ENCODE assay signal across 1 cellular context in genomic region chr22:20916916-20917810, GRCh38.
TF ChIP-seq lines count a peak whose summit lies in the region.

TSS of gene CRKL (plus strand) at chr22:20917407. CDS start at chr22:20917935, 528 bp downstream.

TF ChIP-seq in HepG2, 621 proteins besides CTCF, POLR2A, EP300 and RAD21 (continued from another document and continues in another):
- TF ChIP-seq GPBP1L1 (CRISPR knock-in tag; IDR thresholded peaks at IDR 0.05) = no peak
- peak; percentile 36 for TF ChIP-seq CREM (IDR thresholded peaks at IDR 0.05)
- TF ChIP-seq CREM (CRISPR knock-in tag; IDR thresholded peaks at IDR 0.05) = no peak
- TF ChIP-seq ATF7-NPFF (CRISPR knock-in tag; IDR thresholded peaks at IDR 0.05; ENCODE audit: low read depth) = peak; percentile 18; the same call in 1 of the 2 replicates
- TF ChIP-seq ZNF512B (CRISPR knock-in tag; IDR thresholded peaks at IDR 0.05; ENCODE audit: borderline replicate concordance) = no peak
- TF ChIP-seq PBX2 (CRISPR knock-in tag; IDR thresholded peaks at IDR 0.05) = no peak
- peak; percentile 85 for TF ChIP-seq FOSL2 (CRISPR knock-in tag; IDR thresholded peaks at IDR 0.05)
- TF ChIP-seq ZNF33A (CRISPR knock-in tag; IDR thresholded peaks at IDR 0.05; ENCODE audit: borderline replicate concordance) = 0 out of 2 replicates have a peak, but pooled peaks have one; percentile 55
- peak; percentile 56 for TF ChIP-seq STAG1 (CRISPR knock-in tag; IDR thresholded peaks at IDR 0.05)
- no peak for TF ChIP-seq RFX1 (IDR thresholded peaks at IDR 0.05)
- TF ChIP-seq GATA4 (IDR thresholded peaks at IDR 0.05; ENCODE audit: borderline replicate concordance, low read depth) = no peak
- peak; percentile 83 for TF ChIP-seq SOX5 (CRISPR knock-in tag; IDR thresholded peaks at IDR 0.05; ENCODE audit: borderline replicate concordance)
- no peak for TF ChIP-seq ZNF296 (CRISPR knock-in tag; conservative IDR thresholded peaks at IDR 0.05)
- TF ChIP-seq CSRNP1 (CRISPR knock-in tag; IDR thresholded peaks at IDR 0.05) = no peak
- 0 out of 2 replicates have a peak, but pooled peaks have one; percentile 59 for TF ChIP-seq ZFP1 (CRISPR knock-in tag; IDR thresholded peaks at IDR 0.05)
- TF ChIP-seq ZNF724P (CRISPR knock-in tag; IDR thresholded peaks at IDR 0.05; ENCODE audit: borderline replicate concordance) = no peak; the same call in 1 of the 2 replicates
- no peak for TF ChIP-seq U2AF2 (IDR thresholded peaks at IDR 0.05; ENCODE audit: low read depth, low read length)
- TF ChIP-seq ZNF619 (CRISPR knock-in tag; IDR thresholded peaks at IDR 0.05) = 0 out of 2 replicates have a peak, but pooled peaks have one; percentile 60
- peak; percentile 71 for TF ChIP-seq ZNF768 (CRISPR knock-in tag; IDR thresholded peaks at IDR 0.05)
- peak; percentile 91 for TF ChIP-seq NR2F6 (IDR thresholded peaks at IDR 0.05)
- TF ChIP-seq NR2F6 (CRISPR knock-in tag; IDR thresholded peaks at IDR 0.05) = peak; percentile 94
- TF ChIP-seq MLLT10 (CRISPR knock-in tag; IDR thresholded peaks at IDR 0.05) = no peak
- peak; percentile 96 for TF ChIP-seq HNF1B (CRISPR knock-in tag; IDR thresholded peaks at IDR 0.05)
- TF ChIP-seq CAMTA2 (CRISPR knock-in tag; IDR thresholded peaks at IDR 0.05; ENCODE audit: borderline replicate concordance) = no peak
- no peak for TF ChIP-seq IRF1 (CRISPR knock-in tag; IDR thresholded peaks at IDR 0.05; ENCODE audit: low read depth)
- TF ChIP-seq ZSCAN9 (CRISPR knock-in tag; IDR thresholded peaks at IDR 0.05; ENCODE audit: borderline replicate concordance) = 0 out of 2 replicates have a peak, but pooled peaks have one; percentile 66
- TF ChIP-seq DMTF1 (CRISPR knock-in tag; IDR thresholded peaks at IDR 0.05) = no peak
- peak; percentile 79; the same call in 1 of the 2 replicates for TF ChIP-seq HINFP (CRISPR knock-in tag; IDR thresholded peaks at IDR 0.05; ENCODE audit: low read depth)
- no peak for TF ChIP-seq ADNP (CRISPR knock-in tag; IDR thresholded peaks at IDR 0.05)
- TF ChIP-seq ATF3 (CRISPR knock-in tag; IDR thresholded peaks at IDR 0.05) = peak; percentile 14; the same call in 1 of the 2 replicates
- peak; percentile 65 for TF ChIP-seq BCL6 (CRISPR knock-in tag; IDR thresholded peaks at IDR 0.05)
- no peak for TF ChIP-seq SP1 (IDR thresholded peaks at IDR 0.05)
- TF ChIP-seq SP1 (CRISPR knock-in tag; IDR thresholded peaks at IDR 0.05) = peak; percentile 45; the same call in 1 of the 2 replicates
- peak; percentile 79 for TF ChIP-seq ZSCAN31 (CRISPR knock-in tag; IDR thresholded peaks at IDR 0.05; ENCODE audit: low read depth)
- TF ChIP-seq RFX5 (IDR thresholded peaks at IDR 0.05; ENCODE audit: low read depth, low read length) = peak; percentile 83
- TF ChIP-seq ZNF614 (CRISPR knock-in tag; IDR thresholded peaks at IDR 0.05; ENCODE audit: borderline replicate concordance) = peak; percentile 74; the same call in 1 of the 2 replicates
- TF ChIP-seq SMC3 (IDR thresholded peaks at IDR 0.05; ENCODE audit: low read length) = no peak
- peak; percentile 95 for TF ChIP-seq ARID4A (CRISPR knock-in tag; IDR thresholded peaks at IDR 0.05; ENCODE audit: borderline replicate concordance)
- peak; percentile 87 for TF ChIP-seq ZNF18 (CRISPR knock-in tag; IDR thresholded peaks at IDR 0.05; ENCODE audit: insufficient replicate concordance)
